ENCODE assay signal across 8 cellular contexts in the genomic region with DNA sequence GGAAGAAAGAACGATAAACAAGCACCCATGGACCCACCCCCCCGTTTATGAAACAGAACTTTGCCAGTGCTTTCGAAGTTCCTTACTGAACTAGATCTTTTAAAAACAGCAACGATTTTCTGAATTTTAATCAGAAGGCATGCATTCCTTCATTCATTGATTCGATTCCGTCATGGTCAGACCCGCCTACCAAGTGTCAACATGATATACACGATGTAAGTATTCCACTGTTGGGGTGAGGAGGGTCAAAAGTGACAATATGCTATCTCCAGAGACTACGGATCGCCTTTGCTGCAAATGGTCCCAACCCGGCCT. TPM values are rescaled to one million over a fixed set of nuclear protein-coding genes. Genes with fewer than 3 reads are reported as not detected.
DNase-seq lines count a peak whose midpoint lies in the region; ATAC-seq and TF ChIP-seq lines count a peak whose summit lies in the region.

No MANE protein-coding gene starts in this region.

- H3K36me3 Mint-ChIP-seq in activated T-cell treated with anti-CD3 and anti-CD28 coated beads, Interleukin-2, amount 50 U/mL, for 24 hours (ENCODE audit: low read depth) = no peaks in the 10 kb centered on the region

- intact Hi-C loops in right lobe of liver (cut with DNase I) = no loop called here
- intact Hi-C loops in thyroid gland (cut with DNase I) = loop anchor here (10.0 kb wide), 2 partner anchors 120 to 300 kb away; no protein-coding TSS in a partner anchor

- no peak for ATAC-seq in right lobe of liver
- no peak for ATAC-seq in GM18907 (IDR thresholded peaks at IDR 0.05; ENCODE audit: unreplicated experiment)
- no peak for ATAC-seq in HG02763 (IDR thresholded peaks at IDR 0.05; ENCODE audit: unreplicated experiment)

- peak overlapping the region; percentile 77 for H3K4me3 Mint-ChIP-seq in activated T-cell treated with anti-CD3 and anti-CD28 coated beads, Interleukin-2, amount 50 U/mL, for 24 hours

- H3K9me3 ChIP-seq in right lobe of liver (no peaks in the 10 kb centered on the region), thyroid gland (no peaks in the 10 kb centered on the region)

- DNase-seq in activated T-cell treated with anti-CD3 and anti-CD28 coated beads, Interleukin-2, amount 50 U/mL, for 24 hours = no peak
- DNase-seq in activated T-cell treated with anti-CD3 and anti-CD28 coated beads for 4 hours (no peak), astrocyte of the cerebellum (ENCODE audit: low read depth) (no peak), right lobe of liver (no peak), thyroid gland (no peak), germinal center (ENCODE audit: low spot score) (no peak)

- TF ChIP-seq POLR2A in right lobe of liver (IDR thresholded peaks at IDR 0.05) = no peak
- TF ChIP-seq POLR2A in thyroid gland (IDR thresholded peaks at IDR 0.05) = no peak

- H3K27me3 Mint-ChIP-seq in activated T-cell treated with anti-CD3 and anti-CD28 coated beads, Interleukin-2, amount 50 U/mL, for 24 hours = peaks cover 54% of the 10 kb centered on the region

- H3K27ac Mint-ChIP-seq in activated T-cell treated with anti-CD3 and anti-CD28 coated beads, Interleukin-2, amount 50 U/mL, for 24 hours = no peak overlapping the region

- H3K9me3 Mint-ChIP-seq in activated T-cell treated with anti-CD3 and anti-CD28 coated beads, Interleukin-2, amount 50 U/mL, for 24 hours = no peaks in the 10 kb centered on the region

- H3K4me3 ChIP-seq in astrocyte of the cerebellum (ENCODE audit: low read depth, low read length) = peak overlapping the region; percentile 72
- H3K4me3 ChIP-seq in right lobe of liver = peak overlapping the region; percentile 82 to 89 (median 87)
- H3K4me3 ChIP-seq in thyroid gland (replicated peaks in 1 of 3) = peak overlapping the region; percentile 43 to 84 (median 46)

- TF ChIP-seq CTCF in astrocyte of the cerebellum (IDR thresholded peaks at IDR 0.05; ENCODE audit: low read depth, low read length, missing control alignments) = no peak
- TF ChIP-seq CTCF in right lobe of liver (IDR thresholded peaks at IDR 0.05) = no peak
- no peak for TF ChIP-seq CTCF in thyroid gland (IDR thresholded peaks at IDR 0.05)

- H3K27ac ChIP-seq in right lobe of liver (no peak overlapping the region), thyroid gland (peak overlapping the region; percentile 23 to 91 (median 90))

- H3K4me1 Mint-ChIP-seq in activated T-cell treated with anti-CD3 and anti-CD28 coated beads, Interleukin-2, amount 50 U/mL, for 24 hours (ENCODE audit: low read depth) = peaks cover 12% of the 10 kb centered on the region

- H3K4me1 ChIP-seq in right lobe of liver = peaks cover 0 to 5% (median 0%) of the 10 kb centered on the region in 4 donors
- peaks cover 9 to 17% of the 10 kb centered on the region in 2 donors for H3K4me1 ChIP-seq in thyroid gland

- H3K27me3 ChIP-seq in right lobe of liver = no peaks in the 10 kb centered on the region
- H3K27me3 ChIP-seq in thyroid gland = no peaks in the 10 kb centered on the region

- H3K36me3 ChIP-seq in right lobe of liver = no peaks in the 10 kb centered on the region
- H3K36me3 ChIP-seq in thyroid gland = no peaks in the 10 kb centered on the region

- 5% methylated on average over 11 of the region's 11 CpGs for WGBS in right lobe of liver (ENCODE audit: insufficient coverage, low coverage, low lambda C conversion rate, missing lambda C conversion rate)
- 8 to 9% methylated on average over 11 of the region's 11 CpGs for WGBS in thyroid gland, 2 donors

- in situ Hi-C loops in astrocyte of the cerebellum (cut with HindIII; ENCODE audit: low sequenced_read_pairs) = no loop called here

RNA-seq across cellular contexts. Expression of gene FMNL2, which starts 0.3 kb away (rescaled TPM):
- 10 to 100 TPM in 2 of 6 experiments, 1 to 10 TPM in 4; 3.5 to 12.1 (median 7.1) TPM for total RNA-seq in right lobe of liver
- total RNA-seq in thyroid gland = 10 to 100 TPM; 37.7 to 60.9 (median 52.1) TPM

Comparison
In these comparisons a context has a peak if more than half of its experiments do, and no peak if none do; other contexts are left out.
1. H3K27ac ChIP-seq: peak in thyroid gland (3 of 3); none in right lobe of liver (0 of 3).
2. Peak in every context shown above with its lines, with median percentiles within 50 percentile points of each other: H3K4me3 ChIP-seq.